1 cellular context compared by ENCODE assay signal in the genomic region with DNA sequence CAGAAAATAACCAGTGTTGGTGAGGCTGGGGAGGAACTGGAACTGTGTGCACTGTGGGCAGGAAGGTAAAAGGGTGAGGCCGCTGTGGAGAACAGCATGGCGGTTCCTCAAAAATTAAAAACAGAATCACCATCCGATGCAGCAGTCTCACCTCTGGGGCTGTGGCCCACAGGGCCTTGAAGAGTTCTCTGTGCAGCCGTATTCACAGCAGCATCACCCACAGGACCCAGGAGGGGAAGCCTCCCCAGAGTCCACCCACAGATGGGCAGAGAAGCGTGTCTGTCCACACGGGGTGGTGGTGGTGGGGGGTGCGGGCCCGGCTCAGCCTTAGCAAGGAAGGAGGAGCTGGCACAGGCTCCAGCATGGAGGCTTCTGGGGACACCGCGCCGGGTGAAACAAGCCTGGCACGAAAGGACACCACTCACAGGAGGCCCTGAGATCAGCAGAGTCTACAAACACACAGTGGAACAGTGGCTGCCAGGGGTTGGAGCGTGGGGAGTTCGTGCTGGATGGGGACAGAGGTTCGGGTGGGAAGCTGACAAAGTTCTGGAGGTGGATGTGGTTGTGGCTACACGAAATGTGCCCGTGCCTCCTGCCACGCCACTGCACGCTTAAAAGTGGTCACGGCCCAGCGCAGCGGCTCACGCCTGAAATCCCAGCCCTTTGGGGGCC.
TF ChIP-seq lines count a peak whose summit lies in the region.

No MANE protein-coding gene starts in this region.

TF ChIP-seq in K562, 482 proteins besides CTCF, POLR2A, EP300 and RAD21:
- TF ChIP-seq POLR2G (IDR thresholded peaks at IDR 0.05; ENCODE audit: low read depth, low read length) (peak; percentile 47), CBX2 (IDR thresholded peaks at IDR 0.05; ENCODE audit: insufficient read depth, low read length, poor library complexity, severe bottlenecking) (no peak), ZKSCAN8 (CRISPR knock-in tag; IDR thresholded peaks at IDR 0.05) (no peak)
- TF ChIP-seq, protein P1, sequence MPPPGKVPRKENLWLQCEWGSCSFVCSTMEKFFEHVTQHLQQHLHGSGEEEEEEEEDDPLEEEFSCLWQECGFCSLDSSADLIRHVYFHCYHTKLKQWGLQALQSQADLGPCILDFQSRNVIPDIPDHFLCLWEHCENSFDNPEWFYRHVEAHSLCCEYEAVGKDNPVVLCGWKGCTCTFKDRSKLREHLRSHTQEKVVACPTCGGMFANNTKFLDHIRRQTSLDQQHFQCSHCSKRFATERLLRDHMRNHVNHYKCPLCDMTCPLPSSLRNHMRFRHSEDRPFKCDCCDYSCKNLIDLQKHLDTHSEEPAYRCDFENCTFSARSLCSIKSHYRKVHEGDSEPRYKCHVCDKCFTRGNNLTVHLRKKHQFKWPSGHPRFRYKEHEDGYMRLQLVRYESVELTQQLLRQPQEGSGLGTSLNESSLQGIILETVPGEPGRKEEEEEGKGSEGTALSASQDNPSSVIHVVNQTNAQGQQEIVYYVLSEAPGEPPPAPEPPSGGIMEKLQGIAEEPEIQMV (tag; conservative IDR thresholded peaks at IDR 0.05; ENCODE audit: low read depth): no peak
- TF ChIP-seq, protein P2, sequence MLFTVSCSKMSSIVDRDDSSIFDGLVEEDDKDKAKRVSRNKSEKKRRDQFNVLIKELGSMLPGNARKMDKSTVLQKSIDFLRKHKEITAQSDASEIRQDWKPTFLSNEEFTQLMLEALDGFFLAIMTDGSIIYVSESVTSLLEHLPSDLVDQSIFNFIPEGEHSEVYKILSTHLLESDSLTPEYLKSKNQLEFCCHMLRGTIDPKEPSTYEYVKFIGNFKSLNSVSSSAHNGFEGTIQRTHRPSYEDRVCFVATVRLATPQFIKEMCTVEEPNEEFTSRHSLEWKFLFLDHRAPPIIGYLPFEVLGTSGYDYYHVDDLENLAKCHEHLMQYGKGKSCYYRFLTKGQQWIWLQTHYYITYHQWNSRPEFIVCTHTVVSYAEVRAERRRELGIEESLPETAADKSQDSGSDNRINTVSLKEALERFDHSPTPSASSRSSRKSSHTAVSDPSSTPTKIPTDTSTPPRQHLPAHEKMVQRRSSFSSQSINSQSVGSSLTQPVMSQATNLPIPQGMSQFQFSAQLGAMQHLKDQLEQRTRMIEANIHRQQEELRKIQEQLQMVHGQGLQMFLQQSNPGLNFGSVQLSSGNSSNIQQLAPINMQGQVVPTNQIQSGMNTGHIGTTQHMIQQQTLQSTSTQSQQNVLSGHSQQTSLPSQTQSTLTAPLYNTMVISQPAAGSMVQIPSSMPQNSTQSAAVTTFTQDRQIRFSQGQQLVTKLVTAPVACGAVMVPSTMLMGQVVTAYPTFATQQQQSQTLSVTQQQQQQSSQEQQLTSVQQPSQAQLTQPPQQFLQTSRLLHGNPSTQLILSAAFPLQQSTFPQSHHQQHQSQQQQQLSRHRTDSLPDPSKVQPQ (CRISPR knock-in tag; IDR thresholded peaks at IDR 0.05; ENCODE audit: borderline replicate concordance): no peak
- TF ChIP-seq, protein P3, sequence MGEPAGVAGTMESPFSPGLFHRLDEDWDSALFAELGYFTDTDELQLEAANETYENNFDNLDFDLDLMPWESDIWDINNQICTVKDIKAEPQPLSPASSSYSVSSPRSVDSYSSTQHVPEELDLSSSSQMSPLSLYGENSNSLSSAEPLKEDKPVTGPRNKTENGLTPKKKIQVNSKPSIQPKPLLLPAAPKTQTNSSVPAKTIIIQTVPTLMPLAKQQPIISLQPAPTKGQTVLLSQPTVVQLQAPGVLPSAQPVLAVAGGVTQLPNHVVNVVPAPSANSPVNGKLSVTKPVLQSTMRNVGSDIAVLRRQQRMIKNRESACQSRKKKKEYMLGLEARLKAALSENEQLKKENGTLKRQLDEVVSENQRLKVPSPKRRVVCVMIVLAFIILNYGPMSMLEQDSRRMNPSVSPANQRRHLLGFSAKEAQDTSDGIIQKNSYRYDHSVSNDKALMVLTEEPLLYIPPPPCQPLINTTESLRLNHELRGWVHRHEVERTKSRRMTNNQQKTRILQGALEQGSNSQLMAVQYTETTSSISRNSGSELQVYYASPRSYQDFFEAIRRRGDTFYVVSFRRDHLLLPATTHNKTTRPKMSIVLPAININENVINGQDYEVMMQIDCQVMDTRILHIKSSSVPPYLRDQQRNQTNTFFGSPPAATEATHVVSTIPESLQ (CRISPR knock-in tag; IDR thresholded peaks at IDR 0.05): no peak
